7 cellular contexts compared by ENCODE assay signal in the genomic region with DNA sequence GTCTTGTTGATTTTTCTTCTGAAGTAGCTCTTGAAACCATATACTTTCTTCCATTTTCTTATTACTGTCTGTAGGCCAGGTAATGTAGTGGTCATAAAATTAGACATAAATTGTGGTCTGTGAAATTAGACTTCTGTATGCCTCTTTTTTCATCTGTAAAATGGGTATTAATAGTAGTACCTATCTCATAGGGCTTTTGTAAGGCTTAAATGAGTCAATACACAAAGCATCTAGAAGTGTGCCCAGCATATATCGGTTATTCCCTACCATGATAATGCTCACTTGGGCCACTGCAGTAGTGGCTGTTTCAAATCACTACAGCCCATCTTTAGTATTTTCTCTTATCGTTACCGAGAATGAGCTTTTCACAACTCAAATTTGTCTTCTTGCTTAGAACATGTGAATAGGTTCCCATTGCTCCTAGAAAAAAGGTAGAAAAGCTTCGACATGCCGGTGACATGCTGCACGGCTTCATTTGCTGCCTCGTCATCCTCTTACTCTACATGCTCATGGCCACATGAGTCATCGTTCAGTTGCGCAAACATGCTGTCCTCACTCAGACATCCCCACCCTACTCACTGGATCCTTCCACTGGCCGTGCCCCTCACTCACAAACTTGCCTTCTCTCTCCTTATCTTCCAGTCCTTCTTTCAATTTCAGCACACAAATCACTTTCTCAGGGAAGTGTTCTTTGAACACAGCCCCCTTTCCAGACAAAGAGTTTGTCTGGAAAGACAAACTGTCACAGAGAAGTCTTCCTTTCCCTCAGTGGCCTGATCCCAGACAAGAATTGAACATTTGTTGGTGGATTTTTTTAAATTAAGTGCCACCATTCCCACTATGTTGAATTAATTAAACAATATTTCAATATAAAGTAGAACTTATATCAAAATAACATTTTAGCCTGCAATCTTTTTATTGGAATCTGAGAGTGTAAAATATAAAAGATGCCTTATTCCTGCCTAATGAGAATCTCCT. TPM values are rescaled to one million over a fixed set of nuclear protein-coding genes. Genes with fewer than 3 reads are reported as not detected.
A peak's percentile ranks its signal among the peaks of the same experiment; 100 is the strongest.
DNase-seq lines count a peak whose midpoint lies in the region; ATAC-seq, FAIRE-seq and TF ChIP-seq lines count a peak whose summit lies in the region.

No MANE protein-coding gene starts in this region.

- no peak overlapping the region for H3K4me2 ChIP-seq in SK-N-SH

- H3K4me1 ChIP-seq in SK-N-SH (ENCODE audit: control insufficient read depth in 1 of 2, insufficient read depth in 2 of 2, low read depth in 1 of 2, low read length in 1 of 2) (peaks cover 5 to 15% of the 10 kb centered on the region in 2 experiments; a peak in 3 of 4 replicates), heart right ventricle (peaks cover 0 to 17% (median 0%) of the 10 kb centered on the region in 9 donors), suprapubic skin (peaks cover 23% of the 10 kb centered on the region)

- H3K9me3 ChIP-seq in SK-N-SH (no peaks in the 10 kb centered on the region), heart right ventricle (no peaks in the 10 kb centered on the region), suprapubic skin (no peaks in the 10 kb centered on the region)

- no peak for TF ChIP-seq EP300 in SK-N-SH (IDR thresholded peaks at IDR 0.05; ENCODE audit: borderline replicate concordance in 1 of 2, low read depth in 1 of 2, low read length in 1 of 2)
- no peak for TF ChIP-seq EP300 in suprapubic skin (IDR thresholded peaks at IDR 0.05)

- H3K9me2 ChIP-seq in SK-N-SH = no peaks in the 10 kb centered on the region

- H3K4me3 ChIP-seq in HL-60 (replicated peaks; ENCODE audit: insufficient read depth, low read length) = no peak overlapping the region
- H3K4me3 ChIP-seq in SK-N-SH (ENCODE audit: low read depth in 2 of 2, low read length in 1 of 2) = peak overlapping the region in 1 of 2 experiments; percentile 32; a peak in 1 of 4 replicates
- H3K4me3 ChIP-seq in heart right ventricle = no peak overlapping the region
- H3K4me3 ChIP-seq in suprapubic skin = no peak overlapping the region

- no peaks in the 10 kb centered on the region for H3K27me3 Mint-ChIP-seq in activated naive CD4-positive, alpha-beta T cell treated with anti-CD3 and anti-CD28 coated beads for 36 hours (ENCODE audit: low read depth)

- no peak overlapping the region for H3K9ac ChIP-seq in SK-N-SH

- H3K27ac ChIP-seq in HL-60 (replicated peaks) (peak overlapping the region; percentile 21; the same call in 1 of the 2 replicates), SK-N-SH (ENCODE audit: low read depth in 2 of 2, low read length in 1 of 2) (no peak overlapping the region; a peak in 1 of 4 replicates), heart right ventricle (peak overlapping the region in 1 of 10 donors; percentile 32), suprapubic skin (peak overlapping the region; percentile 62)

- H3K36me3 Mint-ChIP-seq in activated naive CD4-positive, alpha-beta T cell treated with anti-CD3 and anti-CD28 coated beads for 36 hours (ENCODE audit: low read depth) = no peaks in the 10 kb centered on the region

- no peak for TF ChIP-seq RAD21 in SK-N-SH (IDR thresholded peaks at IDR 0.05; ENCODE audit: low read length)

- H3K27me3 ChIP-seq in HL-60 (ENCODE audit: insufficient read depth, poor library complexity, severe bottlenecking) (no peaks in the 10 kb centered on the region), SK-N-SH (ENCODE audit: insufficient read depth) (no peaks in the 10 kb centered on the region), heart right ventricle (no peaks in the 10 kb centered on the region), suprapubic skin (no peaks in the 10 kb centered on the region)

- H4K20me1 ChIP-seq in SK-N-SH (ENCODE audit: insufficient read depth) = no peaks in the 10 kb centered on the region

- peak overlapping the region; percentile 61; the same call in 1 of the 2 replicates for H2AFZ ChIP-seq in SK-N-SH (ENCODE audit: low read depth)

- POLR2A ChIA-PET in SK-N-SH (lab: Yijun Ruan, JAX) = interaction anchor here (0.7 to 1.0 kb wide), 2 partner anchors 49 to 249 kb away, joined by 3 read pairs; no protein-coding TSS in a partner anchor

- intact Hi-C loops in heart right ventricle (cut with DNase I) = loop anchor here in 9 of 10 donors (1.0 to 10.0 kb wide), 9 partner anchors 89 to 434 kb away; a partner anchor contains a TSS
- intact Hi-C loops in activated naive CD4-positive, alpha-beta T cell treated with anti-CD3 and anti-CD28 coated beads for 36 hours (cut with micrococcal nuclease) = loop anchor here (1.0 to 5.0 kb wide), 6 partner anchors 29 to 432 kb away; no protein-coding TSS in a partner anchor

- no peaks in the 10 kb centered on the region for H3K36me3 ChIP-seq in SK-N-SH (replicated peaks in 1 of 2; ENCODE audit: control insufficient read depth in 1 of 2, insufficient read depth in 2 of 2, low read length in 1 of 2)
- H3K36me3 ChIP-seq in heart right ventricle = no peaks in the 10 kb centered on the region
- H3K36me3 ChIP-seq in suprapubic skin = no peaks in the 10 kb centered on the region

- H3K4me3 Mint-ChIP-seq in activated naive CD4-positive, alpha-beta T cell treated with anti-CD3 and anti-CD28 coated beads for 36 hours = no peak overlapping the region

- no peak for TF ChIP-seq POLR2A in suprapubic skin (IDR thresholded peaks at IDR 0.05)

- CTCF ChIA-PET in SK-N-SH (lab: Yijun Ruan, JAX) = interaction anchor here (0.6 to 8.7 kb wide), 35 partner anchors 9 to 438 kb away, joined by 3 to 181 read pairs (median 4); no protein-coding TSS in a partner anchor
- CTCF ChIA-PET in activated naive CD4-positive, alpha-beta T cell treated with anti-CD3 and anti-CD28 coated beads for 36 hours (lab: Charles Lee) = interaction anchor here (0.6 to 5.9 kb wide), 16 partner anchors 9 to 1671 kb away, joined by 3 to 77 read pairs (median 4); no protein-coding TSS in a partner anchor

- H3F3A ChIP-seq in SK-N-SH (replicated peaks; ENCODE audit: insufficient read depth) = peaks cover 14% of the 10 kb centered on the region

- H3K9me3 Mint-ChIP-seq in activated naive CD4-positive, alpha-beta T cell treated with anti-CD3 and anti-CD28 coated beads for 36 hours = no peaks in the 10 kb centered on the region

- peaks cover 14% of the 10 kb centered on the region for H3K4me1 Mint-ChIP-seq in activated naive CD4-positive, alpha-beta T cell treated with anti-CD3 and anti-CD28 coated beads for 36 hours (ENCODE audit: low read depth)

- no peaks in the 10 kb centered on the region for H3K79me2 ChIP-seq in SK-N-SH (ENCODE audit: insufficient read depth)

- 78% methylated on average over 10 of the region's 10 CpGs for WGBS in SK-N-SH (ENCODE audit: low lambda C conversion rate)
- WGBS in heart right ventricle, 2 donors = 81 to 93% methylated on average over 10 of the region's 10 CpGs
- WGBS in suprapubic skin = 55% methylated on average over 10 of the region's 10 CpGs

- peak in 7 of 8 donors; percentile 57 to 80 (median 71) for ATAC-seq in heart right ventricle

- H3K27ac Mint-ChIP-seq in activated naive CD4-positive, alpha-beta T cell treated with anti-CD3 and anti-CD28 coated beads for 36 hours = no peak overlapping the region

- no peak for FAIRE-seq in frontal cortex (lab: Jason Lieb, UNC)

- DNase-seq in HL-60 (ENCODE audit: low read depth in 1 of 2, low spot score in 1 of 2) = peak; percentile 91 to 96
- DNase-seq in SK-N-SH = no peak
- DNase-seq in heart right ventricle = peak; percentile 29 to 30
- DNase-seq in suprapubic skin (ENCODE audit: low spot score in 2 of 2) = peak; percentile 88 to 90
- DNase-seq in OCI-M2 (lab: John Stamatoyannopoulos, UW; ENCODE audit: unreplicated experiment) = no peak
- no peak for DNase-seq in frontal cortex (ENCODE audit: low spot score in 2 of 2)
- DNase-seq in activated naive CD4-positive, alpha-beta T cell treated with anti-CD3 and anti-CD28 coated beads for 36 hours = no peak

- TF ChIP-seq CTCF in HL-60 (IDR thresholded peaks at IDR 0.05; ENCODE audit: insufficient read depth, low read length) = no peak
- no peak for TF ChIP-seq CTCF in SK-N-SH (IDR thresholded peaks at IDR 0.05)
- TF ChIP-seq CTCF in heart right ventricle (IDR thresholded peaks at IDR 0.05) = no peak
- TF ChIP-seq CTCF in suprapubic skin (IDR thresholded peaks at IDR 0.05) = no peak

TF ChIP-seq in SK-N-SH, 30 proteins besides CTCF, POLR2A, EP300 and RAD21:
- TF ChIP-seq FOSL2 (IDR thresholded peaks at IDR 0.05; ENCODE audit: borderline replicate concordance, low read depth) = peak; percentile 32; the same call in 1 of the 2 replicates
- no peak for TF ChIP-seq JUND (IDR thresholded peaks at IDR 0.05)

RNA-seq across cellular contexts. Expression of a gene that starts 32.2 kb away (rescaled TPM):
- polyA plus RNA-seq in SK-N-SH (2012; rRNA removed) (not detected in 2 replicates), heart right ventricle (under 1 TPM; 0.01 to 0.07 TPM)
- polyA plus RNA-seq in SK-N-SH (2012; cell fraction: cytosol; rRNA removed) = not detected in 2 replicates
- polyA plus RNA-seq in SK-N-SH (2012; cell fraction: nucleus; rRNA removed) = not detected in 2 replicates
- total RNA-seq in heart right ventricle (under 1 TPM in 2 of 10 donors, not detected in 8; 0.11 to 0.23 TPM), suprapubic skin (not detected), frontal cortex (not detected)
- not detected for total RNA-seq in activated naive CD4-positive, alpha-beta T cell treated with anti-CD3 and anti-CD28 coated beads for 36 hours

RNA-seq across cellular contexts. Expression of a gene that starts 50.0 kb away (rescaled TPM):
- polyA plus RNA-seq in SK-N-SH (2012; rRNA removed) = 2.1 and 2.7 TPM in 2 replicates
- polyA plus RNA-seq in SK-N-SH (2012; cell fraction: cytosol; rRNA removed) = 4.1 and 5.4 TPM in 2 replicates
- polyA plus RNA-seq in SK-N-SH (2012; cell fraction: nucleus; rRNA removed) = 0.74 and 1.6 TPM in 2 replicates
- 10 to 100 TPM; 10.5 to 14.6 (median 11.8) TPM for total RNA-seq in heart right ventricle
- polyA plus RNA-seq in heart right ventricle = 1 to 10 TPM; 3.0 to 8.3 TPM
- 10 to 100 TPM in 3 of 4 donors, 1 to 10 TPM in 1; 9.3 to 15.6 (median 10.7) TPM for total RNA-seq in suprapubic skin
- total RNA-seq in frontal cortex = 133 TPM
- total RNA-seq in activated naive CD4-positive, alpha-beta T cell treated with anti-CD3 and anti-CD28 coated beads for 36 hours = 1 to 10 TPM; 5.7 to 7.1 TPM

Comparison
In these comparisons a context has a peak if more than half of its experiments do, and no peak if none do; other contexts are left out.
1. DNase-seq: peak in HL-60 (2 of 2), heart right ventricle (2 of 2) and suprapubic skin (2 of 2); none in SK-N-SH (single experiment), OCI-M2 (single experiment), frontal cortex (0 of 2) and activated naive CD4-positive, alpha-beta T cell treated with anti-CD3 and anti-CD28 coated beads for 36 hours (single experiment).
2. H3K27ac ChIP-seq: peak in HL-60 (single experiment) and suprapubic skin (single experiment); none in SK-N-SH (0 of 2).